ENCODE assay signal across 1 cellular context in genomic region chr21:33588485-33589335, GRCh38.
TF ChIP-seq lines count a peak whose summit lies in the region.

TSS of gene DONSON (minus strand) at chr21:33588684. CDS start at chr21:33588641, 43 bp downstream.

TF ChIP-seq in HepG2, 621 proteins besides CTCF, POLR2A, EP300 and RAD21 (continued from another document and continues in another):
- TF ChIP-seq ZNF710 (CRISPR knock-in tag; IDR thresholded peaks at IDR 0.05; ENCODE audit: borderline replicate concordance) = peak; percentile 83; the same call in 1 of the 2 replicates
- TF ChIP-seq GATAD1 (CRISPR knock-in tag; IDR thresholded peaks at IDR 0.05) = no peak; the same call in 1 of the 2 replicates
- TF ChIP-seq, protein P1, sequence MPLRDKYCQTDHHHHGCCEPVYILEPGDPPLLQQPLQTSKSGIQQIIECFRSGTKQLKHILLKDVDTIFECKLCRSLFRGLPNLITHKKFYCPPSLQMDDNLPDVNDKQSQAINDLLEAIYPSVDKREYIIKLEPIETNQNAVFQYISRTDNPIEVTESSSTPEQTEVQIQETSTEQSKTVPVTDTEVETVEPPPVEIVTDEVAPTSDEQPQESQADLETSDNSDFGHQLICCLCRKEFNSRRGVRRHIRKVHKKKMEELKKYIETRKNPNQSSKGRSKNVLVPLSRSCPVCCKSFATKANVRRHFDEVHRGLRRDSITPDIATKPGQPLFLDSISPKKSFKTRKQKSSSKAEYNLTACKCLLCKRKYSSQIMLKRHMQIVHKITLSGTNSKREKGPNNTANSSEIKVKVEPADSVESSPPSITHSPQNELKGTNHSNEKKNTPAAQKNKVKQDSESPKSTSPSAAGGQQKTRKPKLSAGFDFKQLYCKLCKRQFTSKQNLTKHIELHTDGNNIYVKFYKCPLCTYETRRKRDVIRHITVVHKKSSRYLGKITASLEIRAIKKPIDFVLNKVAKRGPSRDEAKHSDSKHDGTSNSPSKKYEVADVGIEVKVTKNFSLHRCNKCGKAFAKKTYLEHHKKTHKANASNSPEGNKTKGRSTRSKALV (CRISPR knock-in tag; IDR thresholded peaks at IDR 0.05) = no peak
- TF ChIP-seq ZNF207 (IDR thresholded peaks at IDR 0.05; ENCODE audit: borderline replicate concordance) = no peak
- TF ChIP-seq ZNF709 (CRISPR knock-in tag; IDR thresholded peaks at IDR 0.05) = peak; percentile 65
- TF ChIP-seq ZBTB2 (CRISPR knock-in tag; IDR thresholded peaks at IDR 0.05; ENCODE audit: low read depth) = peak; percentile 82
- no peak for TF ChIP-seq ZNF556 (CRISPR knock-in tag; IDR thresholded peaks at IDR 0.05; ENCODE audit: borderline replicate concordance)
- no peak for TF ChIP-seq BHLHE40 (IDR thresholded peaks at IDR 0.05; ENCODE audit: low read length)
- no peak; the same call in 1 of the 2 replicates for TF ChIP-seq ZNF253 (CRISPR knock-in tag; IDR thresholded peaks at IDR 0.05; ENCODE audit: borderline replicate concordance)
- peak; percentile 81; the same call in 1 of the 2 replicates for TF ChIP-seq ERF (CRISPR knock-in tag; IDR thresholded peaks at IDR 0.05)
- TF ChIP-seq ZNF891 (CRISPR knock-in tag; IDR thresholded peaks at IDR 0.05) = peak; percentile 50; the same call in 1 of the 2 replicates
- peak; percentile 34 for TF ChIP-seq HDAC2 (CRISPR knock-in tag; IDR thresholded peaks at IDR 0.05)
- TF ChIP-seq PHF5A (CRISPR knock-in tag; IDR thresholded peaks at IDR 0.05; ENCODE audit: low read depth, unreplicated experiment) = no peak
- peak; percentile 99 for TF ChIP-seq RARA (CRISPR knock-in tag; IDR thresholded peaks at IDR 0.05)
- TF ChIP-seq ZNF614 (CRISPR knock-in tag; IDR thresholded peaks at IDR 0.05; ENCODE audit: borderline replicate concordance) = no peak
- no peak for TF ChIP-seq CCAR2 (optimal IDR thresholded peaks at IDR 0.05; ENCODE audit: low read depth, low read length)
- no peak for TF ChIP-seq THAP7 (CRISPR knock-in tag; IDR thresholded peaks at IDR 0.05)
- TF ChIP-seq, protein P2, sequence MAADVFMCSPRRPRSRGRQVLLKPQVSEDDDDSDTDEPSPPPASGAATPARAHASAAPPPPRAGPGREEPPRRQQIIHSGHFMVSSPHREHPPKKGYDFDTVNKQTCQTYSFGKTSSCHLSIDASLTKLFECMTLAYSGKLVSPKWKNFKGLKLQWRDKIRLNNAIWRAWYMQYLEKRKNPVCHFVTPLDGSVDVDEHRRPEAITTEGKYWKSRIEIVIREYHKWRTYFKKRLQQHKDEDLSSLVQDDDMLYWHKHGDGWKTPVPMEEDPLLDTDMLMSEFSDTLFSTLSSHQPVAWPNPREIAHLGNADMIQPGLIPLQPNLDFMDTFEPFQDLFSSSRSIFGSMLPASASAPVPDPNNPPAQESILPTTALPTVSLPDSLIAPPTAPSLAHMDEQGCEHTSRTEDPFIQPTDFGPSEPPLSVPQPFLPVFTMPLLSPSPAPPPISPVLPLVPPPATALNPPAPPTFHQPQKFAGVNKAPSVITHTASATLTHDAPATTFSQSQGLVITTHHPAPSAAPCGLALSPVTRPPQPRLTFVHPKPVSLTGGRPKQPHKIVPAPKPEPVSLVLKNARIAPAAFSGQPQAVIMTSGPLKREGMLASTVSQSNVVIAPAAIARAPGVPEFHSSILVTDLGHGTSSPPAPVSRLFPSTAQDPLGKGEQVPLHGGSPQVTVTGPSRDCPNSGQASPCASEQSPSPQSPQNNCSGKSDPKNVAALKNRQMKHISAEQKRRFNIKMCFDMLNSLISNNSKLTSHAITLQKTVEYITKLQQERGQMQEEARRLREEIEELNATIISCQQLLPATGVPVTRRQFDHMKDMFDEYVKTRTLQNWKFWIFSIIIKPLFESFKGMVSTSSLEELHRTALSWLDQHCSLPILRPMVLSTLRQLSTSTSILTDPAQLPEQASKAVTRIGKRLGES (CRISPR knock-in tag; IDR thresholded peaks at IDR 0.05; ENCODE audit: borderline replicate concordance) = peak; percentile 27; the same call in 1 of the 2 replicates
- TF ChIP-seq PHF21A (CRISPR knock-in tag; IDR thresholded peaks at IDR 0.05) = peak; percentile 70
- TF ChIP-seq ZNF550 (CRISPR knock-in tag; IDR thresholded peaks at IDR 0.05; ENCODE audit: borderline replicate concordance) = no peak
- no peak for TF ChIP-seq MIER3 (CRISPR knock-in tag; IDR thresholded peaks at IDR 0.05; ENCODE audit: borderline replicate concordance)
- no peak for TF ChIP-seq RBAK (CRISPR knock-in tag; IDR thresholded peaks at IDR 0.05)
- TF ChIP-seq ZFP37 (CRISPR knock-in tag; IDR thresholded peaks at IDR 0.05; ENCODE audit: borderline replicate concordance) = no peak
- no peak for TF ChIP-seq JDP2 (CRISPR knock-in tag; IDR thresholded peaks at IDR 0.05; ENCODE audit: borderline replicate concordance)
- 0 out of 2 replicates have a peak, but pooled peaks have one; percentile 46 for TF ChIP-seq ZNF619 (CRISPR knock-in tag; IDR thresholded peaks at IDR 0.05)
- TF ChIP-seq HNRNPK (IDR thresholded peaks at IDR 0.05; ENCODE audit: low read depth, low read length, poor library complexity, severe bottlenecking) = no peak
- peak; percentile 70 for TF ChIP-seq ASH2L (IDR thresholded peaks at IDR 0.05; ENCODE audit: insufficient read length, low read depth, low read length)
- TF ChIP-seq ATF1 (CRISPR knock-in tag; IDR thresholded peaks at IDR 0.05) = no peak
- no peak for TF ChIP-seq CBFB (CRISPR knock-in tag; IDR thresholded peaks at IDR 0.05)
- TF ChIP-seq ZNF382 (CRISPR knock-in tag; IDR thresholded peaks at IDR 0.05; ENCODE audit: borderline replicate concordance) = no peak
- peak; percentile 61; the same call in 1 of the 2 replicates for TF ChIP-seq ZBTB25 (CRISPR knock-in tag; IDR thresholded peaks at IDR 0.05)
- peak; percentile 99 for TF ChIP-seq RXRA (CRISPR knock-in tag; IDR thresholded peaks at IDR 0.05)
- TF ChIP-seq, protein P3, sequence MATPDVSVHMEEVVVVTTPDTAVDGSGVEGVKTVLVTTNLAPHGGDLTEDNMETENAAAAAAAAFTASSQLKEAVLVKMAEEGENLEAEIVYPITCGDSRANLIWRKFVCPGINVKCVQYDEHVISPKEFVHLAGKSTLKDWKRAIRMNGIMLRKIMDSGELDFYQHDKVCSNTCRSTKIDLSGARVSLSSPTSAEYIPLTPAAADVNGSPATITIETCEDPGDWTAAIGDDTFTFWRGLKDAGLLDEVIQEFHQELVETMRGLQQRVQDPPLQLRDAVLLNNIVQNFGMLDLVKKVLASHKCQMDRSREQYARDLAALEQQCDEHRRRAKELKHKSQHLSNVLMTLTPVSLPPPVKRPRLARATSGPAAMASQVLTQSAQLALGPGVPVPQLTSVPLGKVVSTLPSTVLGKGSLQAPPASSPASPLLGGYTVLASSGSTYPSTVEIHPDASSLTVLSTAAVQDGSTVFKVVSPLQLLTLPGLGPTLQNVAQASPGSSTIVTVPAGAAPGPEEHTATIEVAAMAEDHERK (CRISPR knock-in tag; IDR thresholded peaks at IDR 0.05; ENCODE audit: low read depth) = no peak; the same call in none of the 2 replicates
- TF ChIP-seq RELA (CRISPR knock-in tag; IDR thresholded peaks at IDR 0.05) = no peak
- TF ChIP-seq FIP1L1 (IDR thresholded peaks at IDR 0.05; ENCODE audit: borderline replicate concordance, insufficient read depth, low read depth, low read length) = no peak; the same call in 1 of the 2 replicates
- TF ChIP-seq HNF1B (CRISPR knock-in tag; IDR thresholded peaks at IDR 0.05) = peak; percentile 84; the same call in 1 of the 2 replicates
- no peak for TF ChIP-seq E2F2 (CRISPR knock-in tag; IDR thresholded peaks at IDR 0.05; ENCODE audit: borderline replicate concordance)
- peak; percentile 75 for TF ChIP-seq TEAD3 (CRISPR knock-in tag; optimal IDR thresholded peaks at IDR 0.05; ENCODE audit: borderline replicate concordance)
- no peak for TF ChIP-seq RNF2 (conservative IDR thresholded peaks at IDR 0.05; ENCODE audit: low read depth)
- no peak for TF ChIP-seq ARNTL (CRISPR knock-in tag; IDR thresholded peaks at IDR 0.05)
- peak; percentile 61 for TF ChIP-seq YY1 (IDR thresholded peaks at IDR 0.05; ENCODE audit: insufficient read depth, insufficient replicate concordance, low read depth, low read length)
- TF ChIP-seq XRCC5 (optimal IDR thresholded peaks at IDR 0.05; ENCODE audit: low read length) = no peak
- no peak for TF ChIP-seq ZNF12 (CRISPR knock-in tag; IDR thresholded peaks at IDR 0.05)
- TF ChIP-seq HOXA5 (CRISPR knock-in tag; IDR thresholded peaks at IDR 0.05) = no peak
- TF ChIP-seq ZNF501 (CRISPR knock-in tag; IDR thresholded peaks at IDR 0.05) = peak; percentile 64; the same call in 1 of the 2 replicates
- no peak for TF ChIP-seq SUZ12 (IDR thresholded peaks at IDR 0.05; ENCODE audit: low read depth, low read length)
- peak; percentile 34; the same call in 1 of the 2 replicates for TF ChIP-seq ZBTB34 (CRISPR knock-in tag; IDR thresholded peaks at IDR 0.05)
- TF ChIP-seq ZNF652 (CRISPR knock-in tag; IDR thresholded peaks at IDR 0.05; ENCODE audit: borderline replicate concordance, low read depth) = no peak
- peak; percentile 66 for TF ChIP-seq MYC (CRISPR knock-in tag; IDR thresholded peaks at IDR 0.05; ENCODE audit: borderline replicate concordance)
- no peak for TF ChIP-seq BCL6 (CRISPR knock-in tag; IDR thresholded peaks at IDR 0.05)
